ENCODE assay signal across 31 cellular contexts in the genomic region with DNA sequence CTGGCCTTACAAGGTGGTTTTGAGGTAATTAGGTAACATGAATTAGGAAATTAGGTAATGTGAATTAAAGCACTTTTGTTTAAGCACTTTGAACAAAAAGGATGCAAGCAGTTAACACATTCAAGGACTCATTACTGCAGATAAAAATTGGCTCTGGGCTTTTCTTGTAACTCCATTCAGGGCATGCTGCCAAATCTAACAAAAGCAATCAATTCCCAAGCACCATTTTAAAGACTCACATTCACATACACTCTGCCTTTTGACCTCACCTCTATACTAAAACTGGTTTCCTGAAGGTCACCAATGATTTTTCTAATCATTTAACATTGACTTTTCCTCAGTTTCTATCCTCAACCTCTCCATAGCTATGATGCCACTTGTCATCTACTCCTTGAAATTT.
"Had no signal": no experiment of that assay in that cellular context is flagged by ENCODE, and none has a peak within 500 bp of the region (broad histone marks: within the 10 kb centered on the region; RNA-seq: fewer than 3 reads in every experiment).

No MANE protein-coding gene starts in this region.

- H3K27ac ChIP-seq: ascending aorta, cardiac muscle cell, colonic mucosa, SJSA1 had no signal

- DNase-seq: activated CD4-positive, alpha-beta T cell treated with anti-CD3 and anti-CD28 coated beads, Interleukin-2, amount 10 ng/mL, durations not matched to agents 24 days and 14 days; activated CD4-positive, alpha-beta T cell treated with anti-CD3 and anti-CD28 coated beads, Interleukin-2, amount 50 U/mL, for 4 hours; activated CD8-positive, alpha-beta T cell treated with anti-CD3 and anti-CD28 coated beads for 36 hours; activated effector memory CD4-positive, alpha-beta T cell treated with anti-CD3 and anti-CD28 coated beads, Interleukin-2, amount 50 U/mL, for 16 hours; activated naive CD4-positive, alpha-beta T cell; activated naive CD4-positive, alpha-beta T cell treated with anti-CD3 and anti-CD28 coated beads, Interleukin-2, amount 50 U/mL, for 16 hours; activated naive CD8-positive, alpha-beta T cell treated with anti-CD3 and anti-CD28 coated beads for 36 hours; activated T-cell treated with anti-CD3 and anti-CD28 coated beads, Interleukin-2, amount 50 U/mL, for 1 hour; activated T-cell treated with anti-CD3 and anti-CD28 coated beads, Interleukin-2, amount 50 U/mL, for 72 hours; amniotic stem cell; colonic mucosa; Kasumi-1; KG1; MG63; NCI-H1048; NCI-H1436; NCI-H1694; NCI-H1930; NCI-H2081 treated with DMSO at 0.1 percent for 48 hours; NCI-H2171; NCI-H226; NCI-H446 treated with DMSO at 0.1 percent for 48 hours; NCI-H524; NCI-H774; SHP77 treated with DMSO at 0.1 percent for 48 hours; SK-N-SH had no signal

- ATAC-seq: activated CD8-positive, alpha-beta T cell treated with anti-CD3 and anti-CD28 coated beads for 36 hours; activated T-cell treated with anti-CD3 and anti-CD28 coated beads, Interleukin-2, amount 50 U/mL, for 72 hours; activated T-helper 17 cell treated with anti-CD3 and anti-CD28 coated beads, Interleukin-2, amount 50 U/mL, for 72 hours; Panc1 had no signal
